Comparison of ENCODE assay signal across 20 cellular contexts in the genomic region with DNA sequence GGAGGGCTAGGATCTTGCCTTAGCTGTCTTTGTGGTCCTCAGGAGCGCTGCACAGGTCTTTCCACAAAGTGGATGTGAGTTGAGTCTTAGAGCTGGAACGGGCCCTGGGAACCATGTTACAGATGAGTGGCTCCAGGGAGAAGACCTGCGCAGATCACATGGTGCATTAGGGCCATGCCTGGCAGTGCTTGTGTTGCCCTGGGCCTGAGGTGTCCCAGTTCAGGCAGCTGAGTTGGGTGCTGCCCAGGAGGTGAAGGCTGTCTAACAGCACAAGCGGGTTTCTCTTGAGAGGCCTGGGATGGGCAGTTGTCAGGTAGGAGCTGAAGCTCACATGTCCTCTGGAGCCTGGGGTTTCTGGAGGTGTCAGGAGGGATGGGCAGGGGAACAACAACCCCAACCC. TPM values are rescaled to one million over a fixed set of nuclear protein-coding genes. Genes with fewer than 3 reads are reported as not detected.
DNase-seq lines count a peak whose midpoint lies in the region; ATAC-seq and TF ChIP-seq lines count a peak whose summit lies in the region.
"Had no signal": no experiment of that assay in that cellular context is flagged by ENCODE, and none has a peak within 500 bp of the region (broad histone marks: within the 10 kb centered on the region; RNA-seq: fewer than 3 reads in every experiment).

No MANE protein-coding gene starts in this region.

- H3K36me3 ChIP-seq in mesenchymal stem cell (ENCODE audit: control insufficient read depth in 1 of 2, insufficient read depth in 2 of 2, low read depth in 1 of 2, low read length in 2 of 2) (peaks cover 0 to 3% of the 10 kb centered on the region in 2 experiments), spleen (no peaks in the 10 kb centered on the region), H7 (replicated peaks; ENCODE audit: control insufficient read depth, insufficient read depth, low read length) (no peaks in the 10 kb centered on the region), adrenal gland (replicated peaks in 1 of 2) (no peaks in the 10 kb centered on the region)
- H3K36me3 ChIP-seq: prostate gland had no signal

- H2AK5ac ChIP-seq in mesenchymal stem cell (ENCODE audit: low read length, severe bottlenecking): peak overlapping the region; percentile 37

- H2BK5ac ChIP-seq in mesenchymal stem cell (ENCODE audit: low read depth, low read length, poor library complexity, severe bottlenecking): no peak overlapping the region

- peak overlapping the region; percentile 64 for H2BK120ac ChIP-seq in mesenchymal stem cell (ENCODE audit: low read depth, low read length)

- H3K4me2 ChIP-seq in mesenchymal stem cell (ENCODE audit: low read length, poor library complexity, severe bottlenecking): no peak overlapping the region

- ATAC-seq in GM19023 (IDR thresholded peaks at IDR 0.05; ENCODE audit: unreplicated experiment): no peak
- ATAC-seq: HepG2 had no signal

- H3K4me1 ChIP-seq in mesenchymal stem cell (ENCODE audit: control insufficient read depth, insufficient read depth, low read depth, low read length) (peaks cover 52% of the 10 kb centered on the region), spleen (peaks cover 3 to 30% (median 19%) of the 10 kb centered on the region in 6 donors), adrenal gland (replicated peaks in 1 of 2) (peaks cover 12 to 22% of the 10 kb centered on the region in 2 donors)

- H3K9me3 ChIP-seq in mesenchymal stem cell (ENCODE audit: control insufficient read depth, low read length): no peaks in the 10 kb centered on the region
- no peaks in the 10 kb centered on the region for H3K9me3 ChIP-seq in spleen
- H3K9me3 ChIP-seq in adrenal gland (replicated peaks in 1 of 3): no peaks in the 10 kb centered on the region
- H3K9me3 ChIP-seq: prostate gland, testis had no signal

- peaks cover 27% of the 10 kb centered on the region for H3K79me1 ChIP-seq in mesenchymal stem cell (replicated peaks; ENCODE audit: low read length, poor library complexity, severe bottlenecking)

- no peak overlapping the region for H4K8ac ChIP-seq in mesenchymal stem cell (ENCODE audit: low read length)

- H3K27me3 ChIP-seq in mesenchymal stem cell (ENCODE audit: control insufficient read depth in 1 of 2, insufficient read depth in 1 of 2, low read length in 2 of 2) (no peaks in the 10 kb centered on the region), spleen (replicated peaks in 1 of 7) (no peaks in the 10 kb centered on the region), H7 (ENCODE audit: control insufficient read depth, insufficient read depth, low read length) (no peaks in the 10 kb centered on the region), adrenal gland (no peaks in the 10 kb centered on the region)
- H3K27me3 ChIP-seq: testis had no signal

- no peaks in the 10 kb centered on the region for H3K27me3 Mint-ChIP-seq in HFFc6 (ENCODE audit: insufficient read depth)
- H3K27me3 Mint-ChIP-seq in brain: no peaks in the 10 kb centered on the region
- H3K27me3 Mint-ChIP-seq: activated naive CD4-positive, alpha-beta T cell treated with anti-CD3 and anti-CD28 coated beads, Interleukin-2, amount 50 U/mL, for 24 hours had no signal

- H3K18ac ChIP-seq in mesenchymal stem cell (ENCODE audit: low read depth in 1 of 2, low read length in 2 of 2): peak overlapping the region; percentile 31 to 52

- H2BK15ac ChIP-seq in mesenchymal stem cell (ENCODE audit: low read depth, poor library complexity, severe bottlenecking): peak overlapping the region; percentile 27

- WGBS in mesenchymal stem cell: 95% methylated on average over 3 of the region's 4 CpGs
- 89 to 95% (median 92%) methylated on average over 4 of the region's 4 CpGs for WGBS in spleen, 5 donors
- WGBS in adrenal gland, 4 donors: 89 to 97% (median 96%) methylated on average over 4 of the region's 4 CpGs; no CpG with 5 or more reads in 1 of the 4 donors

- H3K4me3 Mint-ChIP-seq in HFFc6: peak overlapping the region; percentile 36
- no peak overlapping the region for H3K4me3 Mint-ChIP-seq in brain
- H3K4me3 Mint-ChIP-seq: activated naive CD4-positive, alpha-beta T cell treated with anti-CD3 and anti-CD28 coated beads, Interleukin-2, amount 50 U/mL, for 24 hours; T-helper 2 cell treated with Interferon-gamma antibody and Interleukin-4, amounts not matched to agents 5 μg/mL and 100 μg/mL, for 36 hours had no signal

- in situ Hi-C loops in GM13977 (cut with MboI; ENCODE audit: low pct_unique_long_range_greater_than_20kb, low sequenced_read_pairs, unreplicated experiment): no loop called here

- H3K4me3 ChIP-seq in mesenchymal stem cell (ENCODE audit: insufficient read depth in 1 of 2, low read depth in 1 of 2, low read length in 2 of 2) (no peak overlapping the region), spleen (no peak overlapping the region), H7 (ENCODE audit: insufficient read depth, low read depth, low read length) (no peak overlapping the region), adrenal gland (no peak overlapping the region)
- H3K4me3 ChIP-seq: prostate gland, testis had no signal

- intact Hi-C loops in spleen (cut with DNase I; ENCODE audit: low total_unique reads): no loop called here
- intact Hi-C loops in adrenal gland (cut with DNase I): no loop called here

- peak overlapping the region; percentile 3 to 67 for H3K4ac ChIP-seq in mesenchymal stem cell (ENCODE audit: low read depth in 1 of 2, low read length in 2 of 2)

- H3K4me1 Mint-ChIP-seq in HFFc6 (ENCODE audit: low read depth) (peaks cover 62% of the 10 kb centered on the region), brain (peaks cover 47% of the 10 kb centered on the region)

- H3K27ac ChIP-seq in mesenchymal stem cell (ENCODE audit: low read length, poor library complexity, severe bottlenecking): peak overlapping the region; percentile 96
- no peak overlapping the region for H3K27ac ChIP-seq in spleen
- peak overlapping the region in 2 of 5 donors; percentile 2 to 6 for H3K27ac ChIP-seq in adrenal gland
- H3K27ac ChIP-seq: prostate gland had no signal

- DNase-seq in HFFc6 (no peak), mesenchymal stem cell (no peak), spleen (peak; percentile 49), H7 (no peak), GM13977 (ENCODE audit: low spot score) (no peak), adrenal gland (no peak)
- DNase-seq: activated CD4-positive, alpha-beta T cell treated with anti-CD3 and anti-CD28 coated beads for 4 hours; MV-4-11; NCI-H748 treated with DMSO at 0.1 percent for 48 hours; RPMI8226; stimulated activated CD4-positive, alpha-beta T cell treated with anti-CD3 and anti-CD28 coated beads, Interleukin-1b, Interleukin-23, amount 100 ng/mL, for 48 hours; testis had no signal

- H3K14ac ChIP-seq in mesenchymal stem cell (ENCODE audit: low read length in 2 of 2): no peak overlapping the region

- H3K27ac Mint-ChIP-seq in HFFc6 (peak overlapping the region; percentile 60), brain (peak overlapping the region in 4 of 5 experiments; percentile 16 to 91 (median 50))
- H3K27ac Mint-ChIP-seq: activated naive CD4-positive, alpha-beta T cell treated with anti-CD3 and anti-CD28 coated beads, Interleukin-2, amount 50 U/mL, for 24 hours; T-helper 2 cell treated with Interferon-gamma antibody and Interleukin-4, amounts not matched to agents 5 μg/mL and 100 μg/mL, for 36 hours had no signal

- H3K9ac ChIP-seq in mesenchymal stem cell (ENCODE audit: low read length): peak overlapping the region; percentile 17

- H2BK12ac ChIP-seq in mesenchymal stem cell (ENCODE audit: low read length in 2 of 2): peak overlapping the region in 1 of 2 experiments; percentile 87

- H3K36me3 Mint-ChIP-seq in HFFc6 (ENCODE audit: low read depth) (no peaks in the 10 kb centered on the region), brain (no peaks in the 10 kb centered on the region)
- H3K36me3 Mint-ChIP-seq: activated naive CD4-positive, alpha-beta T cell treated with anti-CD3 and anti-CD28 coated beads, Interleukin-2, amount 50 U/mL, for 24 hours had no signal

- no peak overlapping the region for H2AFZ ChIP-seq in mesenchymal stem cell (ENCODE audit: low read depth, low read length)

- TF ChIP-seq POLR2A in spleen (IDR thresholded peaks at IDR 0.05) (no peak), adrenal gland (IDR thresholded peaks at IDR 0.05) (no peak)

- no peak overlapping the region for H4K91ac ChIP-seq in mesenchymal stem cell (ENCODE audit: low read length)

- peak overlapping the region in 1 of 2 experiments; percentile 29 for H3K23ac ChIP-seq in mesenchymal stem cell (ENCODE audit: low read length in 2 of 2)

- no peak for TF ChIP-seq CTCF in HFFc6 (IDR thresholded peaks at IDR 0.05)
- no peak for TF ChIP-seq CTCF in brain (conservative IDR thresholded peaks at IDR 0.05)
- TF ChIP-seq CTCF in spleen (IDR thresholded peaks at IDR 0.05 in 8 of 11, conservative IDR thresholded peaks at IDR 0.05 in 3 of 11): no peak
- TF ChIP-seq CTCF in GM13977 (IDR thresholded peaks at IDR 0.05; ENCODE audit: extremely low read depth, insufficient read depth, missing control alignments): no peak
- TF ChIP-seq CTCF in adrenal gland (IDR thresholded peaks at IDR 0.05): no peak

- no peaks in the 10 kb centered on the region for H3K9me3 Mint-ChIP-seq in HFFc6
- H3K9me3 Mint-ChIP-seq in brain: no peaks in the 10 kb centered on the region
- H3K9me3 Mint-ChIP-seq: activated naive CD4-positive, alpha-beta T cell treated with anti-CD3 and anti-CD28 coated beads, Interleukin-2, amount 50 U/mL, for 24 hours; T-helper 2 cell treated with Interferon-gamma antibody and Interleukin-4, amounts not matched to agents 5 μg/mL and 100 μg/mL, for 36 hours had no signal

RNA-seq across cellular contexts. Expression of a gene that starts 33.7 kb away (rescaled TPM):
- total RNA-seq in HFFc6 (2021; fragmentation: NEBNext Ultra II Directional; extraction: Animal tissue kit (Norgen Biotek cat#: 25700)): 1 to 10 TPM in 4 of 6 experiments, under 1 TPM in 2; 0.31 to 7.7 (median 6.5) TPM
- polyA plus RNA-seq in brain (ENCODE audit: insufficient read depth, low read depth, low replicate concordance) (1.6 TPM), spleen (under 1 TPM; 0.10 to 0.52 (median 0.18) TPM), adrenal gland (under 1 TPM; 0.24 to 0.81 (median 0.72) TPM)
- polyA plus RNA-seq in mesenchymal stem cell (2013, experiment 1 of 2): 0.04 TPM
- polyA plus RNA-seq in mesenchymal stem cell (2013, experiment 2 of 2): not detected
- total RNA-seq in spleen (not detected), adrenal gland (1 to 10 TPM in 5 of 8 donors, under 1 TPM in 1, not detected in 2; 0.84 to 2.9 (median 2.5) TPM)
- total RNA-seq in H7 (2014; rRNA removed; shearing (Covaris generic)): not detected in 2 replicates
- total RNA-seq: glomerular endothelial cell, HepG2 had no signal
- polyA plus RNA-seq: HepG2 had no signal

RNA-seq across cellular contexts. Expression of a gene that starts 40.1 kb away (rescaled TPM):
- total RNA-seq in HFFc6 (2021; fragmentation: NEBNext Ultra II Directional; extraction: Animal tissue kit (Norgen Biotek cat#: 25700)): 10 to 100 TPM; 31.3 to 42.1 (median 34.8) TPM
- polyA plus RNA-seq in brain (ENCODE audit: insufficient read depth, low read depth, low replicate concordance): 9.8 TPM
- polyA plus RNA-seq in mesenchymal stem cell (2013, experiment 1 of 2): 29.3 TPM
- 29.9 TPM for polyA plus RNA-seq in mesenchymal stem cell (2013, experiment 2 of 2)
- total RNA-seq in spleen: 10 to 100 TPM in 6 of 7 donors, 1 to 10 TPM in 1; 8.0 to 17.6 (median 12.1) TPM
- 10 to 100 TPM in 1 of 3 donors, 1 to 10 TPM in 2; 4.5 to 11.5 (median 6.8) TPM for polyA plus RNA-seq in spleen
- 30.2 and 33.4 TPM in 2 replicates for total RNA-seq in H7 (2014; rRNA removed; shearing (Covaris generic))
- 10 to 100 TPM; 11.6 to 24.2 (median 13.4) TPM for total RNA-seq in adrenal gland
- 10 to 100 TPM in 2 of 3 donors, 1 to 10 TPM in 1; 1.4 to 20.6 (median 17.4) TPM for polyA plus RNA-seq in adrenal gland

RNA-seq across cellular contexts. Expression of a gene that starts 40.6 kb away (rescaled TPM):
- total RNA-seq in HFFc6 (2021; fragmentation: NEBNext Ultra II Directional; extraction: Animal tissue kit (Norgen Biotek cat#: 25700)): 10 to 100 TPM; 53.8 to 61.2 (median 56.3) TPM
- polyA plus RNA-seq in brain (ENCODE audit: insufficient read depth, low read depth, low replicate concordance) (43.3 TPM), spleen (100 to 1,000 TPM in 1 of 3 donors, 10 to 100 TPM in 2; 53.5 to 101 (median 78.7) TPM), adrenal gland (10 to 100 TPM; 46.8 to 79.8 (median 68.4) TPM)
- polyA plus RNA-seq in mesenchymal stem cell (2013, experiment 1 of 2): 64.0 TPM
- 64.3 TPM for polyA plus RNA-seq in mesenchymal stem cell (2013, experiment 2 of 2)
- total RNA-seq in spleen (10 to 100 TPM; 54.5 to 91.5 (median 59.7) TPM), adrenal gland (100 to 1,000 TPM in 1 of 8 donors, 10 to 100 TPM in 7; 38.7 to 139 (median 58.6) TPM)
- total RNA-seq in H7 (2014; rRNA removed; shearing (Covaris generic)): 177 and 188 TPM in 2 replicates

RNA-seq across cellular contexts. Expression of a gene that starts 45.4 kb away (rescaled TPM):
- under 1 TPM; 0.26 to 0.66 (median 0.46) TPM for total RNA-seq in HFFc6 (2021; fragmentation: NEBNext Ultra II Directional; extraction: Animal tissue kit (Norgen Biotek cat#: 25700))
- polyA plus RNA-seq in brain (ENCODE audit: insufficient read depth, low read depth, low replicate concordance): 1.4 TPM
- 0.23 TPM for polyA plus RNA-seq in mesenchymal stem cell (2013, experiment 1 of 2)
- polyA plus RNA-seq in mesenchymal stem cell (2013, experiment 2 of 2): 0.27 TPM
- total RNA-seq in spleen: under 1 TPM in 2 of 7 donors, not detected in 5; 0.19 to 0.32 TPM
- polyA plus RNA-seq in spleen: under 1 TPM; 0.11 to 0.42 (median 0.15) TPM
- 0.37 TPM in 1 of 2 replicates, not detected in the other for total RNA-seq in H7 (2014; rRNA removed; shearing (Covaris generic))
- total RNA-seq in adrenal gland: 10 to 100 TPM in 6 of 8 donors, 1 to 10 TPM in 2; 8.0 to 30.8 (median 16.2) TPM
- polyA plus RNA-seq in adrenal gland: 10 to 100 TPM in 2 of 3 donors, 1 to 10 TPM in 1; 3.2 to 13.6 (median 12.1) TPM

RNA-seq across cellular contexts. Expression of a gene that starts 50.7 kb away (rescaled TPM):
- total RNA-seq in HFFc6 (2021; fragmentation: NEBNext Ultra II Directional; extraction: Animal tissue kit (Norgen Biotek cat#: 25700)): not detected
- polyA plus RNA-seq in brain (ENCODE audit: insufficient read depth, low read depth, low replicate concordance) (not detected), spleen (not detected), adrenal gland (1 to 10 TPM in 1 of 3 donors, under 1 TPM in 2; 0.26 to 1.3 (median 0.44) TPM)
- polyA plus RNA-seq in mesenchymal stem cell (2013, experiment 1 of 2): not detected
- polyA plus RNA-seq in mesenchymal stem cell (2013, experiment 2 of 2): not detected
- total RNA-seq in spleen (not detected), adrenal gland (1 to 10 TPM in 3 of 8 donors, under 1 TPM in 2, not detected in 3; 0.47 to 2.3 (median 1.1) TPM)
- not detected in 2 replicates for total RNA-seq in H7 (2014; rRNA removed; shearing (Covaris generic))
- total RNA-seq: glomerular endothelial cell had no signal
- polyA plus RNA-seq: BJ had no signal
